Comparison of ENCODE assay signal across 30 cellular contexts in the genomic region with DNA sequence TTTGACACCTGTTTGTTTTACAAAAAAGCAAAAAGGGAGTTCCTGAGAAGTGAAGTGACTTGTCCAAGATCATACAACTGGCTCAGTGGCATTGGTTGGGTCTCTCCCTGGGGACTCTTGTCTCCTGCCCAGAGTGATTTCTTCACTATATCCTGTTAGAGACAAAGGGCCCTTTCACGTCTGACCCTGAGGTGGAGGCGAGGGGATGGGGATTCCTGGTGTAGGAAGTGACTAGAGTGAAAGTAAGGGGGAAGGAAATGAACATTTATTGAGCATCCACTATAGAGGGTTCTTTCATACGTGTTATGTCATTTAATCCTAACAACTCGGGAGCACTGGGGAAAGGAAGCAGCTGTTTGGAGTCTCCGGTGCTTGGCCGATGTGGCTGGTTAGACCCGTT. TPM values are rescaled to one million over a fixed set of nuclear protein-coding genes. Genes with fewer than 3 reads are reported as not detected.
"Had no signal": no experiment of that assay in that cellular context is flagged by ENCODE, and none has a peak within 500 bp of the region (broad histone marks: within the 10 kb centered on the region; RNA-seq: fewer than 3 reads in every experiment).

No MANE protein-coding gene starts in this region.

- FAIRE-seq: bronchial epithelial cell, colon, islet of Langerhans, pancreas had no signal

- H3K4me1 Mint-ChIP-seq: activated naive CD4-positive, alpha-beta T cell treated with anti-CD3 and anti-CD28 coated beads, Interleukin-2, amount 50 U/mL, for 24 hours; mesothelial cell of epicardium had no signal

- H3K4me3 ChIP-seq: dorsolateral prefrontal cortex, gastrocnemius medialis, left ventricle myocardium inferior, pancreas, right atrium auricular region, spleen, transverse colon had no signal

- H3K27ac Mint-ChIP-seq: activated CD8-positive, alpha-beta T cell treated with anti-CD3 and anti-CD28 coated beads for 36 hours; activated naive CD4-positive, alpha-beta T cell treated with anti-CD3 and anti-CD28 coated beads, Interleukin-2, amount 50 U/mL, for 24 hours; activated naive CD8-positive, alpha-beta T cell treated with anti-CD3 and anti-CD28 coated beads, Interleukin-2, amount 50 U/mL, for 24 hours; activated T-helper 2 cell treated with anti-CD3 and anti-CD28 coated beads, Interferon-gamma antibody, Interleukin-2, Interleukin-4, amounts not matched to agents 10 μg/mL and 5 μg/mL and 100 μg/mL, durations not matched to agents 14 hours and 24 hours and 36 hours; mesothelial cell of epicardium; naive B cell; T-helper 17 cell; WTC11 had no signal

- H3K27ac ChIP-seq: dorsolateral prefrontal cortex, gastrocnemius medialis, left ventricle myocardium inferior, pancreas, right atrium auricular region, transverse colon had no signal

- H3K9me3 Mint-ChIP-seq: activated CD8-positive, alpha-beta T cell treated with anti-CD3 and anti-CD28 coated beads for 36 hours; activated naive CD4-positive, alpha-beta T cell treated with anti-CD3 and anti-CD28 coated beads, Interleukin-2, amount 50 U/mL, for 24 hours; activated naive CD8-positive, alpha-beta T cell treated with anti-CD3 and anti-CD28 coated beads, Interleukin-2, amount 50 U/mL, for 24 hours; activated T-helper 2 cell treated with anti-CD3 and anti-CD28 coated beads, Interferon-gamma antibody, Interleukin-2, Interleukin-4, amounts not matched to agents 10 μg/mL and 5 μg/mL and 100 μg/mL, durations not matched to agents 14 hours and 24 hours and 36 hours had no signal

- H3K4me3 Mint-ChIP-seq: activated CD8-positive, alpha-beta T cell treated with anti-CD3 and anti-CD28 coated beads for 36 hours; activated naive CD4-positive, alpha-beta T cell treated with anti-CD3 and anti-CD28 coated beads, Interleukin-2, amount 50 U/mL, for 24 hours; activated naive CD8-positive, alpha-beta T cell treated with anti-CD3 and anti-CD28 coated beads, Interleukin-2, amount 50 U/mL, for 24 hours; mesothelial cell of epicardium; naive B cell; T-helper 17 cell; WTC11 had no signal

- H3K4me1 ChIP-seq: pancreas had no signal

- H3K9me3 ChIP-seq: gastrocnemius medialis, left ventricle myocardium inferior, pancreas, right atrium auricular region, spleen, transverse colon had no signal

- H3K27me3 ChIP-seq: dorsolateral prefrontal cortex, gastrocnemius medialis, right atrium auricular region, transverse colon had no signal

- H3K36me3 ChIP-seq: gastrocnemius medialis, left ventricle myocardium inferior, pancreas, right atrium auricular region, spleen, transverse colon had no signal

- H3K36me3 Mint-ChIP-seq: activated naive CD4-positive, alpha-beta T cell treated with anti-CD3 and anti-CD28 coated beads, Interleukin-2, amount 50 U/mL, for 24 hours; mesothelial cell of epicardium; naive B cell had no signal

- ATAC-seq: activated CD8-positive, alpha-beta T cell treated with anti-CD3 and anti-CD28 coated beads for 36 hours; activated naive CD8-positive, alpha-beta T cell treated with anti-CD3 and anti-CD28 coated beads, Interleukin-2, amount 50 U/mL, for 24 hours; gastrocnemius medialis; pancreas; T-helper 17 cell; WTC11 had no signal

- DNase-seq: activated CD4-positive, alpha-beta T cell treated with anti-CD3 and anti-CD28 coated beads for 1 hour; activated CD4-positive, alpha-beta T cell treated with anti-CD3 and anti-CD28 coated beads, Interleukin-2, amount 50 U/mL, for 1 hour; activated CD8-positive, alpha-beta T cell treated with anti-CD3 and anti-CD28 coated beads for 36 hours; activated naive CD8-positive, alpha-beta T cell treated with anti-CD3 and anti-CD28 coated beads, Interleukin-2, amount 50 U/mL, for 24 hours; activated T-cell treated with anti-CD3 and anti-CD28 coated beads, Interleukin-2, amount 50 U/mL, for 48 hours; amygdala; dorsolateral prefrontal cortex; effector memory CD4-positive, alpha-beta T cell; erythroblast; gastrocnemius medialis; glutamatergic neuron; left ventricle myocardium inferior; mammary epithelial cell; naive B cell; nucleus accumbens; pancreas; spleen; stimulated activated naive CD4-positive, alpha-beta T cell treated with Interleukin-2 at 50 U/mL for 16 hours; T-helper 17 cell; T1000; transverse colon had no signal

RNA-seq across cellular contexts. Expression of gene ITGB3, which starts 9.0 kb away (rescaled TPM):
- total RNA-seq: activated CD8-positive, alpha-beta T cell treated with anti-CD3 and anti-CD28 coated beads for 36 hours; activated T-helper 2 cell treated with anti-CD3 and anti-CD28 coated beads, Interferon-gamma antibody, Interleukin-2, Interleukin-4, amounts not matched to agents 10 μg/mL and 5 μg/mL and 100 μg/mL, durations not matched to agents 14 hours and 24 hours and 36 hours had no signal
- polyA plus RNA-seq: neural cell had no signal

RNA-seq across cellular contexts. Expression of gene MYL4, which starts 53.4 kb away (rescaled TPM):
- total RNA-seq: activated CD8-positive, alpha-beta T cell treated with anti-CD3 and anti-CD28 coated beads for 36 hours; activated T-helper 2 cell treated with anti-CD3 and anti-CD28 coated beads, Interferon-gamma antibody, Interleukin-2, Interleukin-4, amounts not matched to agents 10 μg/mL and 5 μg/mL and 100 μg/mL, durations not matched to agents 14 hours and 24 hours and 36 hours; bronchial epithelial cell; mammary epithelial cell; T-helper 17 cell; transverse colon had no signal
- polyA plus RNA-seq: mammary epithelial cell, neural cell had no signal
